8 cellular contexts compared by ENCODE assay signal in genomic region chr2:44392338-44392943, GRCh38. TPM values are rescaled to one million over a fixed set of nuclear protein-coding genes. Genes with fewer than 3 reads are reported as not detected.
DNase-seq lines count a peak whose midpoint lies in the region; ATAC-seq and TF ChIP-seq lines count a peak whose summit lies in the region.

No MANE protein-coding gene starts in this region.

- peak; percentile 64 for TF ChIP-seq CTCF in C4-2B (conservative IDR thresholded peaks at IDR 0.05)
- peak; percentile 94 for TF ChIP-seq CTCF in PC-9 (conservative IDR thresholded peaks at IDR 0.05)
- TF ChIP-seq CTCF in hepatocyte (IDR thresholded peaks at IDR 0.05; ENCODE audit: poor library complexity): peak; percentile 77

- H3K79me2 ChIP-seq in PC-9 (ENCODE audit: low read depth) (no peaks in the 10 kb centered on the region), hepatocyte (no peaks in the 10 kb centered on the region)

- H3K27me3 ChIP-seq in PC-9 (ENCODE audit: insufficient read depth, low read depth) (no peaks in the 10 kb centered on the region), hepatocyte (no peaks in the 10 kb centered on the region)

- POLR2A ChIA-PET in HEK293T (lab: Yijun Ruan, JAX): no interaction called here
- POLR2A ChIA-PET in PC-9 (lab: Charles Lee; ENCODE audit: unreplicated experiment): no interaction called here

- H3K4me2 ChIP-seq in PC-9 (no peak overlapping the region), hepatocyte (no peak overlapping the region)

- H3K4me1 ChIP-seq in PC-9 (replicated peaks; ENCODE audit: insufficient read depth): no peaks in the 10 kb centered on the region
- no peaks in the 10 kb centered on the region for H3K4me1 ChIP-seq in hepatocyte (ENCODE audit: insufficient read depth)

- H3K9me2 ChIP-seq in PC-9 (ENCODE audit: insufficient read depth) (no peaks in the 10 kb centered on the region), hepatocyte (replicated peaks; ENCODE audit: insufficient read depth) (no peaks in the 10 kb centered on the region)

- H2AFZ ChIP-seq in PC-9 (no peak overlapping the region), hepatocyte (no peak overlapping the region)

- BruUV-seq in PC-9 (replicated peaks; lab: Mats Ljungman, UMichigan): no TSS peak

- CTCF ChIA-PET in HEK293T (lab: Yijun Ruan, JAX) (interaction anchor here (0.6 to 1.2 kb wide), 7 partner anchors 10 to 562 kb away, joined by 3 to 12 read pairs (median 3); no protein-coding TSS in a partner anchor), PC-9 (lab: Charles Lee) (interaction anchor here (0.6 to 2.4 kb wide), 10 partner anchors 38 to 581 kb away, joined by 3 to 32 read pairs (median 6); no protein-coding TSS in a partner anchor)

- H3K36me3 ChIP-seq in PC-9 (ENCODE audit: low read depth) (no peaks in the 10 kb centered on the region), hepatocyte (replicated peaks; ENCODE audit: insufficient read depth, low read depth) (no peaks in the 10 kb centered on the region)

- no peaks in the 10 kb centered on the region for H3F3A ChIP-seq in PC-9 (ENCODE audit: insufficient read depth, low read depth)

- no peak for ATAC-seq in GM19397 (IDR thresholded peaks at IDR 0.05; ENCODE audit: unreplicated experiment)
- no peak for ATAC-seq in GM18868 (IDR thresholded peaks at IDR 0.05; ENCODE audit: unreplicated experiment)

- DNase-seq in HEK293T (ENCODE audit: extremely low spot score) (peak; percentile 8), PC-9 (peak in 1 of 2 experiments; percentile 46), hepatocyte (ENCODE audit: low spot score) (peak; percentile 65)
- DNase-seq in activated naive CD8-positive, alpha-beta T cell treated with anti-CD3 and anti-CD28 coated beads, Interleukin-2, amount 50 U/mL, for 16 hours (ENCODE audit: low read depth, low spot score): peak; percentile 21
- DNase-seq in stimulated activated CD4-positive, alpha-beta T cell treated with anti-CD3 and anti-CD28 coated beads, Interleukin-2, amount 100 ng/mL, for 48 hours: peak; percentile 44 to 50

- intact Hi-C loops in PC-9 (cut with micrococcal nuclease; ENCODE audit: unreplicated experiment): loop anchor here (1.0 to 10.0 kb wide), 6 partner anchors 87 to 582 kb away; no protein-coding TSS in a partner anchor

- H4K20me1 ChIP-seq in PC-9 (ENCODE audit: insufficient read depth): no peaks in the 10 kb centered on the region
- H4K20me1 ChIP-seq in hepatocyte (ENCODE audit: insufficient read depth, poor library complexity, severe bottlenecking): no peaks in the 10 kb centered on the region

- no peaks in the 10 kb centered on the region for H3K9me3 ChIP-seq in PC-9 (ENCODE audit: insufficient read depth, low read depth)
- H3K9me3 ChIP-seq in hepatocyte (ENCODE audit: low read depth): no peaks in the 10 kb centered on the region

- H3K27ac ChIP-seq in C4-2B (no peak overlapping the region), PC-9 (no peak overlapping the region), hepatocyte (no peak overlapping the region)

- no peak overlapping the region for H3K4me3 ChIP-seq in PC-9
- H3K4me3 ChIP-seq in hepatocyte: no peak overlapping the region

- WGBS in hepatocyte (ENCODE audit: low lambda C conversion rate, missing lambda C conversion rate): 38% methylated on average over 3 of the region's 3 CpGs

TF ChIP-seq in HEK293T, 16 proteins besides CTCF, POLR2A, EP300 and RAD21:
- TF ChIP-seq ZNF384 (IDR thresholded peaks at IDR 0.05) (no peak), HDGF (IDR thresholded peaks at IDR 0.05; ENCODE audit: borderline replicate concordance) (no peak), TARDBP (IDR thresholded peaks at IDR 0.05) (no peak), ARNT (IDR thresholded peaks at IDR 0.05) (no peak), L3MBTL2 (conservative IDR thresholded peaks at IDR 0.05) (no peak), LEF1 (IDR thresholded peaks at IDR 0.05; ENCODE audit: borderline replicate concordance) (no peak), FOXK2 (IDR thresholded peaks at IDR 0.05) (no peak), SP1 (IDR thresholded peaks at IDR 0.05) (no peak), NFRKB (IDR thresholded peaks at IDR 0.05) (no peak), FOXA1 (IDR thresholded peaks at IDR 0.05) (no peak), CTBP1 (IDR thresholded peaks at IDR 0.05; ENCODE audit: borderline replicate concordance) (no peak), FOXM1 (IDR thresholded peaks at IDR 0.05; ENCODE audit: borderline replicate concordance) (no peak)
TF ChIP-seq in HEK293T: peak in this region for 0.

RNA-seq across cellular contexts. Expression of gene CAMKMT, which starts 30.7 kb away (rescaled TPM):
- total RNA-seq in PC-9 (2021) (11.7 and 17.9 TPM in 2 replicates), hepatocyte (10.0 and 12.7 TPM in 2 replicates)
- polyA plus RNA-seq in hepatocyte: 10.3 and 12.9 TPM in 2 replicates

RNA-seq across cellular contexts. Expression of gene PREPL, which starts 31.1 kb away (rescaled TPM):
- total RNA-seq in PC-9 (2021) (34.2 and 42.2 TPM in 2 replicates), hepatocyte (44.3 and 46.5 TPM in 2 replicates)
- polyA plus RNA-seq in hepatocyte: 21.7 TPM in 2 replicates
